In the genomic region with DNA sequence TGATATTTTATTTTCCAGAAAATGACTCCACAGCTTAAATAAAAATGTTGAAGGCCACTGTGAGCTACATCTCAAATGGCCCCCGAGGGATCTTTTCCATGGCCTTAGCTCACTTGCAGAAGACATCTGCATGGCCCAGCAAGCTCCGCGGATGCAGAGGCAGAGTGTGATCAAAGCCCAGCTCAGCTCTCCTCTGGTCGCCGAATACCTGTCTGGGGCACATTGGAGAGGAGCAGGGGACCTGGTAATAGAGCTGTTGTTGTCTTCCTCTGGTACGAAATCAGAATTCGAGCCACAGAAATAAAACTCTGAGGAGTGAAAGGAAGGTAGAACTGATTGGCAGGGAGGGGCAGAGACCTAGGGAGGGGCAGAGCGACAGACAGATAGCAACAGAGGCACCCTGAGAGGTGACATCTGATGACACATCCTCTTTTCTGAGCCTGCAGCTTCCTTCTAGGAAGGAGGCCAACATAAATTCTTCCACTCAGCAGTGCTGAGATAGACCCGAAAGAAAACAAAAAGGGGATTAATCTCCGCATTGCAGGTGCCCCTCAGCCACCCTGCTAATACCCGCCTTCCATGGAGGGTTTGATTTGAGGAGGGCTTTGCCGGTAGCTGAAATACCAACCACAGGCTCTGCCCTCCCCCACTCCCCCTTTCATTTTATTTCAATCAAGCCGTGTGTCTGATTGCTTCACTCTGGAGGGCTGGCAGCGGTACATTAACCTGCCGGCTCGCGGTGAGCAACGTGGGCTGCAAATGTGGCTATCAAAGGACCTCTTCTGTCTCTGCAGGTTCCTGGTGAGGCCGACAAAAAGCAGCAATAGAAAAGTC, we compare ENCODE assay signal across 20 cellular contexts.
DNase-seq lines count a peak whose midpoint lies in the region; ATAC-seq, FAIRE-seq and TF ChIP-seq lines count a peak whose summit lies in the region.
"Had no signal": no experiment of that assay in that cellular context is flagged by ENCODE, and none has a peak within 500 bp of the region (broad histone marks: within the 10 kb centered on the region; RNA-seq: fewer than 3 reads in every experiment).

No MANE protein-coding gene starts in this region.

- H2BK12ac ChIP-seq in neuronal stem cell (ENCODE audit: low read length), result no peak overlapping the region

- intact Hi-C loops in CD4-positive, alpha-beta T cell (cut with DNase I, micrococcal nuclease), result no loop called here
- intact Hi-C loops in kidney (cut with DNase I), result no loop called here

- no peak for TF ChIP-seq CTCF in CD4-positive, alpha-beta T cell (IDR thresholded peaks at IDR 0.05)
- no peak for TF ChIP-seq CTCF in kidney (IDR thresholded peaks at IDR 0.05; ENCODE audit: borderline replicate concordance, extremely low read depth, insufficient read depth)

- H3K27ac Mint-ChIP-seq in CD4-positive, alpha-beta T cell, result no peak overlapping the region

- no peaks in the 10 kb centered on the region for H3K79me1 ChIP-seq in neuronal stem cell (ENCODE audit: low read depth, low read length)

- H3K9me3 ChIP-seq in CD4-positive, alpha-beta T cell (ENCODE audit: control insufficient read depth, low read length), result no peaks in the 10 kb centered on the region
- H3K9me3 ChIP-seq in neuronal stem cell (replicated peaks in 1 of 2; ENCODE audit: control insufficient read depth in 2 of 2, insufficient read depth in 1 of 2, low read depth in 1 of 2, low read length in 2 of 2) (no peaks in the 10 kb centered on the region), kidney (ENCODE audit: control insufficient read depth in 1 of 2, low read length in 2 of 2) (no peaks in the 10 kb centered on the region)
- H3K9me3 ChIP-seq: ovary, testis had no signal

- H3K23ac ChIP-seq in neuronal stem cell (ENCODE audit: low read depth, low read length, poor library complexity), result no peak overlapping the region

- no peak overlapping the region for H3K27ac ChIP-seq in CD4-positive, alpha-beta T cell (ENCODE audit: low read depth, low read length)
- H3K27ac ChIP-seq in neuronal stem cell (replicated peaks; ENCODE audit: low read length) (no peak overlapping the region), kidney (ENCODE audit: low read depth in 2 of 2, low read length in 2 of 2) (no peak overlapping the region)
- H3K27ac ChIP-seq: ovary, testis had no signal

- no peaks in the 10 kb centered on the region for H3K27me3 ChIP-seq in CD4-positive, alpha-beta T cell (ENCODE audit: control insufficient read depth, insufficient read depth, low read length)
- H3K27me3 ChIP-seq in H7 (ENCODE audit: control insufficient read depth, insufficient read depth, low read length), result no peaks in the 10 kb centered on the region
- H3K27me3 ChIP-seq in neuronal stem cell (ENCODE audit: control insufficient read depth in 3 of 3, insufficient read depth in 3 of 3, low read depth in 1 of 3, low read length in 3 of 3), result no peaks in the 10 kb centered on the region
- H3K27me3 ChIP-seq: ovary, testis had no signal

- H3K4me3 ChIP-seq in H7 (ENCODE audit: insufficient read depth, low read depth, low read length) (no peak overlapping the region), neuronal stem cell (ENCODE audit: low read length in 2 of 2) (no peak overlapping the region), kidney (ENCODE audit: low read length in 2 of 2) (no peak overlapping the region)
- H3K4me3 ChIP-seq: GM12878, ovary, testis had no signal

- no peak overlapping the region for H2BK120ac ChIP-seq in neuronal stem cell (ENCODE audit: low read depth, low read length)

- no peaks in the 10 kb centered on the region for H3K9me3 Mint-ChIP-seq in CD4-positive, alpha-beta T cell

- H2BK5ac ChIP-seq in neuronal stem cell (ENCODE audit: low read length), result no peak overlapping the region

- no peak overlapping the region for H2AK5ac ChIP-seq in neuronal stem cell (ENCODE audit: low read depth, low read length)

- peak overlapping the region; percentile 12 for H3K4me3 Mint-ChIP-seq in CD4-positive, alpha-beta T cell

- WGBS in neuronal stem cell (ENCODE audit: extremely low coverage in 2 of 2, insufficient read length in 2 of 2, insufficient replicate concordance in 1 of 2), 2 donors, result no CpG with 5 or more reads among the region's 19 CpGs

- H3K4ac ChIP-seq in neuronal stem cell (ENCODE audit: low read length), result no peak overlapping the region

- no peak overlapping the region for H2BK15ac ChIP-seq in neuronal stem cell (ENCODE audit: low read length)

- POLR2A ChIA-PET in CD4-positive, alpha-beta T cell (lab: Charles Lee), result no interaction called here

- no peaks in the 10 kb centered on the region for H3K36me3 Mint-ChIP-seq in CD4-positive, alpha-beta T cell (ENCODE audit: low read depth)

- in situ Hi-C loops in ACHN (cut with HindIII; ENCODE audit: low pct_ligation_motif_present, low pct_unique_long_range_greater_than_20kb, low sequenced_read_pairs), result no loop called here

- H3K36me3 ChIP-seq in H7 (replicated peaks; ENCODE audit: control insufficient read depth, insufficient read depth, low read length) (no peaks in the 10 kb centered on the region), neuronal stem cell (replicated peaks in 1 of 2; ENCODE audit: control insufficient read depth in 2 of 2, insufficient read depth in 2 of 2, low read length in 2 of 2) (no peaks in the 10 kb centered on the region), kidney (ENCODE audit: control insufficient read depth in 1 of 2, insufficient read depth in 2 of 2, low read length in 2 of 2) (no peaks in the 10 kb centered on the region)
- H3K36me3 ChIP-seq: ovary had no signal

- H3K4me1 ChIP-seq in neuronal stem cell (ENCODE audit: control insufficient read depth in 2 of 2, insufficient read depth in 1 of 2, low read depth in 1 of 2, low read length in 2 of 2) (peaks cover 2 to 19% of the 10 kb centered on the region in 2 donors), kidney (ENCODE audit: control insufficient read depth in 1 of 2, insufficient read depth in 1 of 2, low read depth in 1 of 2, low read length in 2 of 2) (no peaks in the 10 kb centered on the region)

- no peak for FAIRE-seq in kidney (lab: Jason Lieb, UNC)
- FAIRE-seq: D721Med, GM12878 had no signal

- ATAC-seq in CD4-positive, alpha-beta T cell (ENCODE audit: poor library complexity), result no peak
- ATAC-seq in HG02642 (IDR thresholded peaks at IDR 0.05; ENCODE audit: poor library complexity, unreplicated experiment) (no peak), HG02763 (IDR thresholded peaks at IDR 0.05; ENCODE audit: unreplicated experiment) (no peak)
- ATAC-seq: GM12878 had no signal

- peak overlapping the region; percentile 49 for H3K18ac ChIP-seq in neuronal stem cell (ENCODE audit: low read length)

- H3K27me3 Mint-ChIP-seq in CD4-positive, alpha-beta T cell, result peaks cover 17% of the 10 kb centered on the region

- no peak overlapping the region for H4K91ac ChIP-seq in neuronal stem cell (ENCODE audit: low read depth, low read length, poor library complexity)

- no peak for DNase-seq in CD4-positive, alpha-beta T cell
- DNase-seq in H7, result peak; percentile 23
- DNase-seq in astrocyte of the hippocampus (ENCODE audit: low read depth, low spot score), result peak; percentile 20
- peak; percentile 24 for DNase-seq in neuronal stem cell (ENCODE audit: low spot score)
- no peak for DNase-seq in kidney
- no peak for DNase-seq in ACHN
- DNase-seq: activated CD4-positive, alpha-beta T cell treated with anti-CD3 and anti-CD28 coated beads for 1 hour; activated CD8-positive, alpha-beta memory T cell treated with anti-CD3 and anti-CD28 coated beads, Interleukin-2, amount 50 U/mL, for 48 hours; activated naive CD4-positive, alpha-beta T cell treated with anti-CD3 and anti-CD28 coated beads, Interleukin-2, amount 50 U/mL, for 16 hours; GDM1; glutamatergic neuron; NCI-H146; ovary; stimulated activated CD4-positive, alpha-beta T cell treated with anti-CD3 and anti-CD28 coated beads, Interleukin-4, amount 100 ng/mL, for 1 hour; T-helper 9 cell; testis had no signal

- peaks cover 4% of the 10 kb centered on the region for H3K4me1 Mint-ChIP-seq in CD4-positive, alpha-beta T cell (ENCODE audit: low read depth)

- peak overlapping the region; percentile 21 for H3K4me2 ChIP-seq in neuronal stem cell (ENCODE audit: insufficient read depth, low read length, poor library complexity, severe bottlenecking)

- CTCF ChIA-PET in CD4-positive, alpha-beta T cell (lab: Charles Lee), result no interaction called here

- no peak overlapping the region for H4K8ac ChIP-seq in neuronal stem cell (ENCODE audit: low read depth, low read length)

- H2AFZ ChIP-seq in neuronal stem cell (ENCODE audit: low read length), result peak overlapping the region; percentile 49

- no peak overlapping the region for H3K14ac ChIP-seq in neuronal stem cell (ENCODE audit: low read length)

- H3K9ac ChIP-seq in neuronal stem cell (ENCODE audit: low read depth, low read length, poor library complexity) (no peak overlapping the region), kidney (ENCODE audit: low read length in 2 of 2) (no peak overlapping the region)

Comparison
In these comparisons a context has a peak if more than half of its experiments do, and no peak if none do; other contexts are left out.
1. DNase-seq: peak in H7 (single experiment), astrocyte of the hippocampus (single experiment) and neuronal stem cell (single experiment); none in CD4-positive, alpha-beta T cell (0 of 10), kidney (single experiment) and ACHN (single experiment).